ENCODE assay signal across 1 cellular context in genomic region chr3:188282871-188283270, GRCh38.
TF ChIP-seq lines count a peak whose summit lies in the region.

No MANE protein-coding gene starts in this region.

TF ChIP-seq in HepG2, 621 proteins besides CTCF, POLR2A, EP300 and RAD21 (continued from another document):
- no peak for TF ChIP-seq ARID3A (IDR thresholded peaks at IDR 0.05; ENCODE audit: low read depth, low read length)
- no peak for TF ChIP-seq ZNF776 (CRISPR knock-in tag; IDR thresholded peaks at IDR 0.05)
- TF ChIP-seq ZKSCAN1 (IDR thresholded peaks at IDR 0.05; ENCODE audit: low read length) = no peak
- no peak for TF ChIP-seq BRCA1 (CRISPR knock-in tag; IDR thresholded peaks at IDR 0.05)
